In the genomic region with DNA sequence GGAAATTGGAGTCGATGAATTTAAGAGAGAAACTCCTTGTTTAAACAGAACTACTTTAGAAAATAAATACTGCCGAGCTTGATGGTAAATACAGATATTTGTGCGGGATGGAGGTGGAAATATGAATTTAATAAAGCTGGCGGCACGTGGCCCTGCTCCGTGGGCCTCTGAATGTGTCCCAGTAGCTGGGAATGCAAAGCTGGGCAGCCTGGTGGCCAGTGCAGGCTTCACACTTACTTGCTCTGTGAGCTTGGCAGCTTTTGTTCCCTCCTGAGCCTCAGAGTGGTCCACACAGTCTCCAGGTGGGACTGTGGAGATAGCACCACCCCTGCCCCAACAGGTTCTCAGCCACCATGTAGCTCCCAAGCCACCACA, we compare ENCODE assay signal across 19 cellular contexts. TPM values are rescaled to one million over a fixed set of nuclear protein-coding genes. Genes with fewer than 3 reads are reported as not detected.
"Had no signal": no experiment of that assay in that cellular context is flagged by ENCODE, and none has a peak within 500 bp of the region (broad histone marks: within the 10 kb centered on the region; RNA-seq: fewer than 3 reads in every experiment).

No MANE protein-coding gene starts in this region.

- H3K4me1 ChIP-seq: parathyroid adenoma, tibial nerve, uterus had no signal

- H2AFZ ChIP-seq: parathyroid adenoma had no signal

- FAIRE-seq: bronchial epithelial cell had no signal

- H3K9ac ChIP-seq: parathyroid adenoma had no signal

- H3K9me3 ChIP-seq: esophagus squamous epithelium, gastroesophageal sphincter, suprapubic skin, uterus had no signal

- DNase-seq: activated CD4-positive, alpha-beta memory T cell treated with anti-CD3 and anti-CD28 coated beads, Interleukin-2, amount 10 ng/mL, durations not matched to agents 7 days and 5 days; activated CD8-positive, alpha-beta memory T cell treated with anti-CD3 and anti-CD28 coated beads, Interleukin-2, amount 10 ng/mL, durations not matched to agents 7 days and 5 days; activated T-cell treated with anti-CD3 and anti-CD28 coated beads for 4 hours; esophagus squamous epithelium; head of caudate nucleus; hypothalamus; midbrain; natural killer cell; stimulated activated naive CD8-positive, alpha-beta T cell treated with anti-CD3 and anti-CD28 coated beads, Interleukin-15, amount 100 ng/mL, for 72 hours; uterus had no signal

- H3K4me3 ChIP-seq: coronary artery, esophagus squamous epithelium, gastroesophageal sphincter, skin epidermis, suprapubic skin, tibial nerve, uterus had no signal

- H3K27me3 ChIP-seq: tibial nerve, uterus had no signal

- H3K36me3 ChIP-seq: esophagus squamous epithelium, gastroesophageal sphincter, suprapubic skin, tibial nerve, uterus had no signal

- ATAC-seq: activated CD8-positive, alpha-beta memory T cell treated with anti-CD3 and anti-CD28 coated beads, Interleukin-2, amount 10 ng/mL, durations not matched to agents 7 days and 5 days; gastroesophageal sphincter; natural killer cell; stimulated activated naive CD8-positive, alpha-beta T cell treated with anti-CD3 and anti-CD28 coated beads, Interleukin-15, amount 100 ng/mL, for 72 hours had no signal

- H3K27ac ChIP-seq: coronary artery, esophagus squamous epithelium, gastroesophageal sphincter, parathyroid adenoma, skin epidermis, suprapubic skin, tibial nerve, uterus had no signal

- H3K79me2 ChIP-seq: parathyroid adenoma had no signal

RNA-seq across cellular contexts. Expression of a gene that starts 45.9 kb away (rescaled TPM):
- total RNA-seq: activated CD8-positive, alpha-beta memory T cell treated with anti-CD3 and anti-CD28 coated beads, Interleukin-2, amount 10 ng/mL, durations not matched to agents 7 days and 5 days; bronchial epithelial cell; esophagus squamous epithelium; liver; natural killer cell; suprapubic skin; T-helper 2 cell treated with Interferon-gamma antibody and Interleukin-4, amounts not matched to agents 100 ng/mL and 5 ng/mL, for 36 hours; tibial nerve had no signal
- polyA plus RNA-seq: liver had no signal
